In genomic region chr3:152268501-152269422, GRCh38 we compare ENCODE assay signal across 1 cellular context.
TF ChIP-seq lines count a peak whose summit lies in the region.

A gene with protein sequence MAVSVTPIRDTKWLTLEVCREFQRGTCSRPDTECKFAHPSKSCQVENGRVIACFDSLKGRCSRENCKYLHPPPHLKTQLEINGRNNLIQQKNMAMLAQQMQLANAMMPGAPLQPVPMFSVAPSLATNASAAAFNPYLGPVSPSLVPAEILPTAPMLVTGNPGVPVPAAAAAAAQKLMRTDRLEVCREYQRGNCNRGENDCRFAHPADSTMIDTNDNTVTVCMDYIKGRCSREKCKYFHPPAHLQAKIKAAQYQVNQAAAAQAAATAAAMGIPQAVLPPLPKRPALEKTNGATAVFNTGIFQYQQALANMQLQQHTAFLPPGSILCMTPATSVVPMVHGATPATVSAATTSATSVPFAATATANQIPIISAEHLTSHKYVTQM (plus strand): TSS chr3:152268929. CDS start chr3:152300194, 31,265 bp downstream.

TF ChIP-seq in HepG2, 621 proteins besides CTCF, POLR2A, EP300 and RAD21 (continued from another document and continues in another):
- TF ChIP-seq GLMP (CRISPR knock-in tag; IDR thresholded peaks at IDR 0.05; ENCODE audit: borderline replicate concordance) (no peak), MZF1 (CRISPR knock-in tag; IDR thresholded peaks at IDR 0.05; ENCODE audit: borderline replicate concordance) (no peak), TMF1 (CRISPR knock-in tag; IDR thresholded peaks at IDR 0.05; ENCODE audit: low read depth) (peak; percentile 53; the same call in 1 of the 2 replicates), ZNF382 (CRISPR knock-in tag; IDR thresholded peaks at IDR 0.05; ENCODE audit: borderline replicate concordance) (no peak), PAXIP1 (CRISPR knock-in tag; conservative IDR thresholded peaks at IDR 0.05) (no peak), CHD4 (IDR thresholded peaks at IDR 0.05; ENCODE audit: borderline replicate concordance, low read length) (no peak), MXD4 (CRISPR knock-in tag; IDR thresholded peaks at IDR 0.05) (no peak; the same call in none of the 2 replicates), ZFYVE20 (CRISPR knock-in tag; IDR thresholded peaks at IDR 0.05; ENCODE audit: borderline replicate concordance, low read depth) (0 out of 2 replicates have a peak, but pooled peaks have one; percentile 77), ZNF879 (CRISPR knock-in tag; IDR thresholded peaks at IDR 0.05) (peak; percentile 83; the same call in 1 of the 2 replicates), HOXD1 (CRISPR knock-in tag; IDR thresholded peaks at IDR 0.05) (peak; percentile 57), ZNF335 (CRISPR knock-in tag; IDR thresholded peaks at IDR 0.05) (0 out of 2 replicates have a peak, but pooled peaks have one; percentile 52), AHR (CRISPR knock-in tag; IDR thresholded peaks at IDR 0.05) (peak; percentile 82; the same call in 1 of the 2 replicates), ZNF572 (CRISPR knock-in tag; IDR thresholded peaks at IDR 0.05) (no peak), ZNF652 (CRISPR knock-in tag; IDR thresholded peaks at IDR 0.05; ENCODE audit: borderline replicate concordance, low read depth) (no peak), CCAR2 (optimal IDR thresholded peaks at IDR 0.05; ENCODE audit: low read depth, low read length) (no peak), ZNF557 (CRISPR knock-in tag; IDR thresholded peaks at IDR 0.05) (no peak), ZNF12 (CRISPR knock-in tag; IDR thresholded peaks at IDR 0.05) (peak; percentile 37; the same call in 1 of the 2 replicates), ATF7-NPFF (CRISPR knock-in tag; IDR thresholded peaks at IDR 0.05; ENCODE audit: low read depth) (peak; percentile 65; the same call in 1 of the 2 replicates), JDP2 (CRISPR knock-in tag; IDR thresholded peaks at IDR 0.05; ENCODE audit: borderline replicate concordance) (no peak), HDAC6 (IDR thresholded peaks at IDR 0.05; ENCODE audit: low read depth, low read length) (no peak), NR0B2 (CRISPR knock-in tag; IDR thresholded peaks at IDR 0.05) (peak; percentile 77; the same call in 1 of the 2 replicates), ATF2 (CRISPR knock-in tag; IDR thresholded peaks at IDR 0.05) (peak; percentile 57; the same call in 1 of the 2 replicates), FOSL1 (CRISPR knock-in tag; IDR thresholded peaks at IDR 0.05; ENCODE audit: borderline replicate concordance) (no peak), ZNF350 (CRISPR knock-in tag; IDR thresholded peaks at IDR 0.05; ENCODE audit: borderline replicate concordance, low read depth) (peak; percentile 39; the same call in 1 of the 2 replicates), MTA1 (CRISPR knock-in tag; IDR thresholded peaks at IDR 0.05; ENCODE audit: borderline replicate concordance) (no peak), KLF11 (CRISPR knock-in tag; IDR thresholded peaks at IDR 0.05) (peak; percentile 82; the same call in 1 of the 2 replicates), ZBTB40 (IDR thresholded peaks at IDR 0.05) (no peak), ZBTB40 (CRISPR knock-in tag; IDR thresholded peaks at IDR 0.05) (peak; percentile 55; the same call in 1 of the 2 replicates), ZBTB44 (CRISPR knock-in tag; IDR thresholded peaks at IDR 0.05) (0 out of 2 replicates have a peak, but pooled peaks have one; percentile 22), ZNF333 (CRISPR knock-in tag; IDR thresholded peaks at IDR 0.05; ENCODE audit: borderline replicate concordance) (no peak; the same call in 1 of the 2 replicates), IKZF1 (IDR thresholded peaks at IDR 0.05) (no peak), ZNF672 (CRISPR knock-in tag; IDR thresholded peaks at IDR 0.05) (no peak), SMAD1 (CRISPR knock-in tag; IDR thresholded peaks at IDR 0.05; ENCODE audit: borderline replicate concordance, low read depth) (no peak), KDM6A (CRISPR knock-in tag; IDR thresholded peaks at IDR 0.05; ENCODE audit: low read depth) (no peak), MLLT10 (CRISPR knock-in tag; IDR thresholded peaks at IDR 0.05) (no peak), DNMT1 (CRISPR knock-in tag; IDR thresholded peaks at IDR 0.05) (no peak), SRF (IDR thresholded peaks at IDR 0.05; ENCODE audit: low read depth, low read length) (no peak), TBP (CRISPR knock-in tag; IDR thresholded peaks at IDR 0.05) (no peak), MTF1 (CRISPR knock-in tag; IDR thresholded peaks at IDR 0.05) (peak; percentile 76; the same call in 1 of the 2 replicates), ZNF580 (CRISPR knock-in tag; IDR thresholded peaks at IDR 0.05; ENCODE audit: borderline replicate concordance, low read depth) (peak; percentile 53; the same call in 1 of the 2 replicates), ZNF451 (CRISPR knock-in tag; IDR thresholded peaks at IDR 0.05) (peak; percentile 68; the same call in 1 of the 2 replicates)
- TF ChIP-seq, protein P1, sequence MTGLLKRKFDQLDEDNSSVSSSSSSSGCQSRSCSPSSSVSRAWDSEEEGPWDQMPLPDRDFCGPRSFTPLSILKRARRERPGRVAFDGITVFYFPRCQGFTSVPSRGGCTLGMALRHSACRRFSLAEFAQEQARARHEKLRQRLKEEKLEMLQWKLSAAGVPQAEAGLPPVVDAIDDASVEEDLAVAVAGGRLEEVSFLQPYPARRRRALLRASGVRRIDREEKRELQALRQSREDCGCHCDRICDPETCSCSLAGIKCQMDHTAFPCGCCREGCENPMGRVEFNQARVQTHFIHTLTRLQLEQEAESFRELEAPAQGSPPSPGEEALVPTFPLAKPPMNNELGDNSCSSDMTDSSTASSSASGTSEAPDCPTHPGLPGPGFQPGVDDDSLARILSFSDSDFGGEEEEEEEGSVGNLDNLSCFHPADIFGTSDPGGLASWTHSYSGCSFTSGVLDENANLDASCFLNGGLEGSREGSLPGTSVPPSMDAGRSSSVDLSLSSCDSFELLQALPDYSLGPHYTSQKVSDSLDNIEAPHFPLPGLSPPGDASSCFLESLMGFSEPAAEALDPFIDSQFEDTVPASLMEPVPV (CRISPR knock-in tag; IDR thresholded peaks at IDR 0.05), result peak; percentile 13; the same call in 1 of the 2 replicates
